ENCODE assay signal across 17 cellular contexts in genomic region chr13:29129616-29130015, GRCh38.
DNase-seq lines count a peak whose midpoint lies in the region; ATAC-seq and TF ChIP-seq lines count a peak whose summit lies in the region.
"Had no signal": no experiment of that assay in that cellular context is flagged by ENCODE, and none has a peak within 500 bp of the region (broad histone marks: within the 10 kb centered on the region; RNA-seq: fewer than 3 reads in every experiment).

No MANE protein-coding gene starts in this region.

- DNase-seq in left ventricle myocardium superior (no peak), left ventricle myocardium inferior (no peak), coronary artery (ENCODE audit: low spot score) (no peak), NCI-H82 (lab: John Stamatoyannopoulos, UW) (no peak), osteocyte (ENCODE audit: extremely low spot score, unreplicated experiment) (no peak)
- no peak for DNase-seq in activated CD4-positive, alpha-beta T cell treated with anti-CD3 and anti-CD28 coated beads for 4 hours
- DNase-seq: CD4-positive, CD25-positive, alpha-beta regulatory T cell; Karpas-422; NCI-H2029; NCI-H446; NCI-H526; Right ventricle myocardium superior; RPMI8226; T-helper 1 cell had no signal

- H3K27me3 Mint-ChIP-seq in osteocyte (ENCODE audit: unreplicated experiment): no peaks in the 10 kb centered on the region

- ATAC-seq in left ventricle myocardium superior (peak; percentile 28), HG02938 (IDR thresholded peaks at IDR 0.05; ENCODE audit: unreplicated experiment) (peak; percentile 32), GM21825 (IDR thresholded peaks at IDR 0.05; ENCODE audit: unreplicated experiment) (no peak)

- no peak overlapping the region for H3K4me3 Mint-ChIP-seq in osteocyte (ENCODE audit: unreplicated experiment)
- H3K4me3 Mint-ChIP-seq: CD4-positive, CD25-positive, alpha-beta regulatory T cell had no signal

- H3K27ac ChIP-seq in left ventricle myocardium inferior (replicated peaks) (no peak overlapping the region), coronary artery (peak overlapping the region; percentile 5 to 52)
- H3K27ac ChIP-seq: BLaER1 had no signal

- no peaks in the 10 kb centered on the region for H3K9me3 ChIP-seq in left ventricle myocardium inferior (replicated peaks)
- H3K9me3 ChIP-seq: BLaER1 had no signal

- intact Hi-C loops in left ventricle myocardium superior (cut with micrococcal nuclease) (no loop called here), left ventricle myocardium inferior (cut with micrococcal nuclease) (no loop called here)

- H3K36me3 Mint-ChIP-seq in osteocyte (ENCODE audit: unreplicated experiment): no peaks in the 10 kb centered on the region
- H3K36me3 Mint-ChIP-seq: CD4-positive, CD25-positive, alpha-beta regulatory T cell had no signal

- H3K4me3 ChIP-seq in left ventricle myocardium inferior: no peak overlapping the region
- H3K4me3 ChIP-seq in coronary artery: no peak overlapping the region
- H3K4me3 ChIP-seq: BLaER1 had no signal

- no peaks in the 10 kb centered on the region for H3K27me3 ChIP-seq in left ventricle myocardium inferior (ENCODE audit: low read depth)
- H3K27me3 ChIP-seq: BLaER1 had no signal

- H3K36me3 ChIP-seq in left ventricle myocardium inferior: no peaks in the 10 kb centered on the region
- H3K36me3 ChIP-seq: BLaER1 had no signal

- TF ChIP-seq CTCF in left ventricle myocardium inferior (IDR thresholded peaks at IDR 0.05; ENCODE audit: borderline replicate concordance): no peak
- no peak for TF ChIP-seq CTCF in coronary artery (IDR thresholded peaks at IDR 0.05)
- TF ChIP-seq CTCF in osteocyte (IDR thresholded peaks at IDR 0.05): no peak

- no peaks in the 10 kb centered on the region for H3K9me3 Mint-ChIP-seq in osteocyte (ENCODE audit: unreplicated experiment)

- peaks cover 14% of the 10 kb centered on the region for H3K4me1 ChIP-seq in left ventricle myocardium inferior
- H3K4me1 ChIP-seq: BLaER1 had no signal

- no peaks in the 10 kb centered on the region for H3K4me1 Mint-ChIP-seq in osteocyte (ENCODE audit: unreplicated experiment)

- no peak overlapping the region for H3K27ac Mint-ChIP-seq in osteocyte (ENCODE audit: unreplicated experiment)
- H3K27ac Mint-ChIP-seq: CD4-positive, CD25-positive, alpha-beta regulatory T cell had no signal
